1 cellular context compared by ENCODE assay signal in the genomic region with DNA sequence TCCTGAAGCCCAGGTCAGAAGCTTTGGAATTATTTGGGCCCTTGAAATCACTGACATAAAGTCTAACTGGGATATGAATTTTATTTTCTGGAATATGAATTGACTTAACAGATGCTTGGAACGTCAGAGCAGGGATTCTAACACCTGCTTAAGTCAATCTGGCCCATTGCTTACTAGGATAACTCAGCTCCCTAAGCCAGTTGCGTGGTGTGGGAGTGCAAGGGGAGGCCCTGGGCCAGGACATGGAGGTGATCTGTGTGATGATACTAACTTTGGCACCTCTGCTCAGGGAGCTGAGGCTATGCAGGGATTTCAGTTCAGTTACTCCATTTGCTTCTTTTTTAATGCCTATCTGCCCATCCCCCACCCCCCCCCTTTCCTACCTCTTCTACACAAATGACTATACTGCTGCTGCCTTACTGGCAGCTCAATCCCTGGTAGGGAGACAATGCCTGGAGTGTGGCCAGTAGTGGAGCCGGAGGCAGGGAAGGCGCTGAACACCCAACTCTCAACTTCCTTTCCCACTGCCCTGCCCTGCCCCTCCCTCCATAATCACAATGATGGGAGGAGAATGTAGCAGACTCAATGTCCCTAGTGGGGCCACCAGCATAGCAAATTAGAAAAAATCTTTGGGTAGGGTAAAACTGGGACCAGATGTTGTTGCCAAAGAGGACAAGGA.
TF ChIP-seq lines count a peak whose summit lies in the region.

No MANE protein-coding gene starts in this region.

TF ChIP-seq in H1, 55 proteins besides CTCF, POLR2A, EP300 and RAD21:
- TF ChIP-seq POLR2AphosphoS5 (IDR thresholded peaks at IDR 0.05; ENCODE audit: low read depth, low read length) (no peak), RBBP5 (IDR thresholded peaks at IDR 0.05; ENCODE audit: borderline replicate concordance, low read depth, low read length) (no peak), CHD7 (IDR thresholded peaks at IDR 0.05; ENCODE audit: insufficient replicate concordance, low read length) (no peak), JUND (IDR thresholded peaks at IDR 0.05; ENCODE audit: low read length) (no peak), ATF3 (IDR thresholded peaks at IDR 0.05; ENCODE audit: insufficient read depth, low read depth, low read length) (no peak), HDAC6 (IDR thresholded peaks at IDR 0.05; ENCODE audit: low read depth, low read length) (no peak), TBP (IDR thresholded peaks at IDR 0.05; ENCODE audit: low read depth, low read length) (no peak), YY1 (IDR thresholded peaks at IDR 0.05; ENCODE audit: low read depth, low read length) (no peak), CTBP2 (IDR thresholded peaks at IDR 0.05; ENCODE audit: borderline replicate concordance, insufficient read depth, insufficient read length, low read length) (no peak), SIRT6 (IDR thresholded peaks at IDR 0.05; ENCODE audit: low read length) (no peak), CREB1 (IDR thresholded peaks at IDR 0.05) (no peak), CHD1 (IDR thresholded peaks at IDR 0.05; ENCODE audit: low read depth, low read length) (no peak)
TF ChIP-seq in H1: peak in this region for 0.
